ENCODE assay signal across 28 cellular contexts in the genomic region with DNA sequence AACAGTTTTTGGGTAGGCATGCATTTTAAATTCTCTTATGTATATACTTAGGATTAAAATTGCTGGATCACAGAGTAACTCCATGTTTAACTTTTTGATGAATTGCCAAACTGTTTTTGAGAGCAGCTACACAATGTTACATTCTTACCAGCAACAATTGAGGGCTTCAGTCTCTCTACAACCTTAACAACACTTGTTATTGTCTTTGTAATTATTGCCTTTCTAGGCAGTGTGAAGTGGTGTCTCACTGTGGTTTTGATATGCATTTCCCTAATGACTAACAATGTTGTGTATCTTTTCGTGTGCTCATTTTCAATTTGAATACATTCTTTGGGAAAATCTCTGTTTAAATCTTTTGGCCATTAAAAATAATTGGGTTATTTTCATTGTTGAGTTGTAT. TPM values are rescaled to one million over a fixed set of nuclear protein-coding genes. Genes with fewer than 3 reads are reported as not detected.
"Had no signal": no experiment of that assay in that cellular context is flagged by ENCODE, and none has a peak within 500 bp of the region (broad histone marks: within the 10 kb centered on the region; RNA-seq: fewer than 3 reads in every experiment).

No MANE protein-coding gene starts in this region.

- H3K36me3 ChIP-seq: left lung, upper lobe of left lung had no signal

- H3K27ac ChIP-seq: body of pancreas, foreskin keratinocyte, left lung, upper lobe of left lung, VCaP had no signal

- H3K9me3 Mint-ChIP-seq: activated CD4-positive, alpha-beta T cell treated with anti-CD3 and anti-CD28 coated beads, Interleukin-2, amount 10 ng/mL, durations not matched to agents 7 days and 5 days; activated T-helper 1 cell treated with anti-CD3 and anti-CD28 coated beads, Interleukin-12 subunit alpha, Interleukin-12 subunit beta, Interleukin-2, Interleukin-4 antibody, amounts not matched to agents 30 ng/mL and 10 ng/mL and 1 ng/mL, durations not matched to agents 14 hours and 24 hours and 36 hours; dendritic cell treated with granulocyte-macrophage colony-stimulating factor and Interleukin-4, amounts not matched to agents 40 ng/mL and 50 ng/mL, for 4 days had no signal

- H3K27ac Mint-ChIP-seq: activated CD4-positive, alpha-beta T cell treated with anti-CD3 and anti-CD28 coated beads, Interleukin-2, amount 10 ng/mL, durations not matched to agents 7 days and 5 days; activated CD8-positive, alpha-beta T cell treated with anti-CD3 and anti-CD28 coated beads for 36 hours; activated naive CD4-positive, alpha-beta T cell treated with anti-CD3 and anti-CD28 coated beads, Interleukin-2, amount 50 U/mL, for 24 hours; activated T-helper 1 cell treated with anti-CD3 and anti-CD28 coated beads, Interleukin-12 subunit alpha, Interleukin-12 subunit beta, Interleukin-2, Interleukin-4 antibody, amounts not matched to agents 30 ng/mL and 10 ng/mL and 1 ng/mL, durations not matched to agents 14 hours and 24 hours and 36 hours; dendritic cell treated with granulocyte-macrophage colony-stimulating factor and Interleukin-4, amounts not matched to agents 40 ng/mL and 50 ng/mL, for 4 days; immature natural killer cell; mesothelial cell of epicardium; natural killer cell; progenitor cell of endocrine pancreas had no signal

- H3K27me3 Mint-ChIP-seq: activated CD4-positive, alpha-beta T cell treated with anti-CD3 and anti-CD28 coated beads, Interleukin-2, amount 10 ng/mL, durations not matched to agents 7 days and 5 days; activated CD8-positive, alpha-beta memory T cell treated with anti-CD3 and anti-CD28 coated beads, Interleukin-2, amount 10 ng/mL, durations not matched to agents 7 days and 5 days; activated CD8-positive, alpha-beta T cell treated with anti-CD3 and anti-CD28 coated beads for 36 hours; activated naive CD4-positive, alpha-beta T cell treated with anti-CD3 and anti-CD28 coated beads, Interleukin-2, amount 50 U/mL, for 24 hours; dendritic cell treated with granulocyte-macrophage colony-stimulating factor and Interleukin-4, amounts not matched to agents 40 ng/mL and 50 ng/mL, for 4 days; progenitor cell of endocrine pancreas had no signal

- ATAC-seq: activated CD8-positive, alpha-beta memory T cell treated with anti-CD3 and anti-CD28 coated beads, Interleukin-2, amount 10 ng/mL, durations not matched to agents 7 days and 5 days; activated CD8-positive, alpha-beta T cell treated with anti-CD3 and anti-CD28 coated beads for 36 hours; body of pancreas; foreskin keratinocyte; left lung; natural killer cell had no signal

- H3K4me3 Mint-ChIP-seq: activated CD4-positive, alpha-beta T cell treated with anti-CD3 and anti-CD28 coated beads, Interleukin-2, amount 10 ng/mL, durations not matched to agents 7 days and 5 days; activated CD8-positive, alpha-beta memory T cell treated with anti-CD3 and anti-CD28 coated beads, Interleukin-2, amount 10 ng/mL, durations not matched to agents 7 days and 5 days; activated CD8-positive, alpha-beta T cell treated with anti-CD3 and anti-CD28 coated beads for 36 hours; activated naive CD4-positive, alpha-beta T cell treated with anti-CD3 and anti-CD28 coated beads, Interleukin-2, amount 50 U/mL, for 24 hours; activated T-helper 1 cell treated with anti-CD3 and anti-CD28 coated beads, Interleukin-12 subunit alpha, Interleukin-12 subunit beta, Interleukin-2, Interleukin-4 antibody, amounts not matched to agents 30 ng/mL and 10 ng/mL and 1 ng/mL, durations not matched to agents 14 hours and 24 hours and 36 hours; dendritic cell treated with granulocyte-macrophage colony-stimulating factor and Interleukin-4, amounts not matched to agents 40 ng/mL and 50 ng/mL, for 4 days; immature natural killer cell; mesothelial cell of epicardium; natural killer cell had no signal

- H3K4me3 ChIP-seq: body of pancreas, left lung, lung, upper lobe of left lung had no signal

- H3K36me3 Mint-ChIP-seq: activated CD8-positive, alpha-beta memory T cell treated with anti-CD3 and anti-CD28 coated beads, Interleukin-2, amount 10 ng/mL, durations not matched to agents 7 days and 5 days; mesothelial cell of epicardium; natural killer cell had no signal

- H3K4me1 ChIP-seq: foreskin keratinocyte, left lung, upper lobe of left lung had no signal

- DNase-seq: activated CD4-positive, alpha-beta T cell treated with anti-CD3 and anti-CD28 coated beads, Interleukin-2, amount 10 ng/mL, durations not matched to agents 7 days and 5 days; activated CD4-positive, CD25-positive, alpha-beta regulatory T cell treated with anti-CD3 and anti-CD28 coated beads, Interleukin-2, amount 50 U/mL, for 72 hours; activated CD8-positive, alpha-beta memory T cell treated with anti-CD3 and anti-CD28 coated beads, Interleukin-2, amount 10 ng/mL, durations not matched to agents 7 days and 5 days; activated CD8-positive, alpha-beta T cell treated with anti-CD3 and anti-CD28 coated beads for 36 hours; activated gamma-delta T cell treated with Interleukin-2 at 50 U/mL for 16 hours; activated T-cell treated with anti-CD3 and anti-CD28 coated beads for 4 hours; body of pancreas; caudate nucleus; effector CD8-positive, alpha-beta T cell; foreskin keratinocyte; immature natural killer cell; kidney glomerular epithelial cell; left lung; natural killer cell; stimulated activated CD4-positive, alpha-beta T cell treated with anti-CD3 and anti-CD28 coated beads, Interleukin-4, amount 100 ng/mL, for 1 hour; stimulated activated naive CD4-positive, alpha-beta T cell treated with Interleukin-2 at 50 U/mL for 16 hours; upper lobe of left lung had no signal

- H3K27me3 ChIP-seq: body of pancreas, foreskin keratinocyte, left lung, upper lobe of left lung had no signal

- H3K9me3 ChIP-seq: body of pancreas, upper lobe of left lung had no signal

- H3K4me1 Mint-ChIP-seq: activated CD4-positive, alpha-beta T cell treated with anti-CD3 and anti-CD28 coated beads, Interleukin-2, amount 10 ng/mL, durations not matched to agents 7 days and 5 days; activated CD8-positive, alpha-beta memory T cell treated with anti-CD3 and anti-CD28 coated beads, Interleukin-2, amount 10 ng/mL, durations not matched to agents 7 days and 5 days; activated naive CD4-positive, alpha-beta T cell treated with anti-CD3 and anti-CD28 coated beads, Interleukin-2, amount 50 U/mL, for 24 hours; immature natural killer cell; natural killer cell had no signal

RNA-seq across cellular contexts. Expression of gene F11, which starts 17.3 kb away (rescaled TPM):
- total RNA-seq: activated CD4-positive, alpha-beta T cell treated with anti-CD3 and anti-CD28 coated beads, Interleukin-2, amount 10 ng/mL, durations not matched to agents 7 days and 5 days; activated CD8-positive, alpha-beta memory T cell treated with anti-CD3 and anti-CD28 coated beads, Interleukin-2, amount 10 ng/mL, durations not matched to agents 7 days and 5 days; activated CD8-positive, alpha-beta T cell treated with anti-CD3 and anti-CD28 coated beads for 36 hours; activated T-helper 1 cell treated with anti-CD3 and anti-CD28 coated beads, Interleukin-12 subunit alpha, Interleukin-12 subunit beta, Interleukin-2, Interleukin-4 antibody, amounts not matched to agents 30 ng/mL and 10 ng/mL and 1 ng/mL, durations not matched to agents 14 hours and 24 hours and 36 hours; foreskin keratinocyte; mesothelial cell of epicardium; osteoblast; T-helper 2 cell treated with Interferon-gamma antibody and Interleukin-4, amounts not matched to agents 100 ng/mL and 5 ng/mL, for 36 hours had no signal
- polyA plus RNA-seq: esophagus, foreskin keratinocyte, immature natural killer cell, thymus had no signal

RNA-seq across cellular contexts. Expression of gene KLKB1, which starts 21.3 kb away (rescaled TPM):
- total RNA-seq: activated CD8-positive, alpha-beta T cell treated with anti-CD3 and anti-CD28 coated beads for 36 hours; activated T-helper 1 cell treated with anti-CD3 and anti-CD28 coated beads, Interleukin-12 subunit alpha, Interleukin-12 subunit beta, Interleukin-2, Interleukin-4 antibody, amounts not matched to agents 30 ng/mL and 10 ng/mL and 1 ng/mL, durations not matched to agents 14 hours and 24 hours and 36 hours; foreskin keratinocyte; mesothelial cell of epicardium; osteoblast; progenitor cell of endocrine pancreas had no signal
- polyA plus RNA-seq: foreskin keratinocyte, immature natural killer cell had no signal
